27 cellular contexts compared by ENCODE assay signal in genomic region chr7:147579148-147579547, GRCh38.
"Had no signal": no experiment of that assay in that cellular context is flagged by ENCODE, and none has a peak within 500 bp of the region (broad histone marks: within the 10 kb centered on the region; RNA-seq: fewer than 3 reads in every experiment).

No MANE protein-coding gene starts in this region.

- ATAC-seq: activated naive CD4-positive, alpha-beta T cell treated with anti-CD3 and anti-CD28 coated beads, Interleukin-2, amount 50 U/mL, for 72 hours; activated T-cell treated with anti-CD3 and anti-CD28 coated beads, Interleukin-2, amount 50 U/mL, for 4 hours; body of pancreas; K562 had no signal

- DNase-seq: activated B cell treated with CpG ODN at 0.5 μM for 24 hours; activated CD4-positive, alpha-beta memory T cell treated with anti-CD3 and anti-CD28 coated beads for 36 hours; activated CD4-positive, alpha-beta T cell treated with anti-CD3 and anti-CD28 coated beads for 4 hours; activated CD4-positive, alpha-beta T cell treated with anti-CD3 and anti-CD28 coated beads, Interleukin-2, amount 50 U/mL, for 1 hour; activated CD4-positive, CD25-positive, alpha-beta regulatory T cell treated with anti-CD3 and anti-CD28 coated beads, Interleukin-2, amount 50 U/mL, for 72 hours; activated CD8-positive, alpha-beta memory T cell treated with anti-CD3 and anti-CD28 coated beads, Interleukin-2, amount 50 U/mL, for 4 hours; activated gamma-delta T cell treated with Interleukin-2 at 50 U/mL for 16 hours; activated naive CD4-positive, alpha-beta T cell treated with anti-CD3 and anti-CD28 coated beads for 36 hours; activated T-cell treated with anti-CD3 and anti-CD28 coated beads for 4 hours; activated T-cell treated with anti-CD3 and anti-CD28 coated beads, Interleukin-2, amount 50 U/mL, for 4 hours; adrenal gland; body of pancreas; NCI-H1048; NCI-H1436; NCI-H187; NCI-H2029 treated with DMSO at 0.1 percent for 48 hours; NCI-H2107; NCI-H2171; NCI-H510A; NCI-H526; SHP77; SW 1271; T-helper 1 cell; T-helper 2 cell; T-helper 9 cell had no signal
